Comparison of ENCODE assay signal across 35 cellular contexts in the genomic region with DNA sequence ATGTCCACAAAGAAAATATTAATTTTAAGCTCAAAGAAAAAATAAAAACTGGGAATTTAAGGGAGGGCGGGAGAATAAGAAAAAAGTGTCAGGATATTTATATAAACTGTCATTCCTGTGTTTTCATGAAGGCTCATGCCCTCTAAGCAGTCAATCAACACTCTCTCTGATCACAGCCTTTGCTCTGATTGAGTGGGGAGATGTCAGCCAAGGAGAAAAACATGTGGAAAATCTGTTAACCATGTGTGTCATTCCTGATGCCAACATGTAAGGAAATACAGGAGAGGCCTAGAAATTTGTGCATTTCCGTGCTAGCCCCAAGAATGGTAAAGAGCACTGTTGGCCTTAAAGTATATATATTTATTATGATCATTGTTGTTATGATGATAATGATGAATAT.
"Had no signal": no experiment of that assay in that cellular context is flagged by ENCODE, and none has a peak within 500 bp of the region (broad histone marks: within the 10 kb centered on the region; RNA-seq: fewer than 3 reads in every experiment).

No MANE protein-coding gene starts in this region.

- DNase-seq: activated B cell treated with CpG ODN at 0.5 μM for 24 hours; activated CD4-positive, alpha-beta memory T cell treated with anti-CD3 and anti-CD28 coated beads for 36 hours; activated CD4-positive, alpha-beta T cell treated with anti-CD3 and anti-CD28 coated beads for 4 hours; activated CD4-positive, alpha-beta T cell treated with anti-CD3 and anti-CD28 coated beads, Interleukin-2, amount 10 ng/mL, durations not matched to agents 24 days and 14 days; activated CD4-positive, alpha-beta T cell treated with anti-CD3 and anti-CD28 coated beads, Interleukin-2, amount 50 U/mL, for 1 hour; activated CD4-positive, alpha-beta T cell treated with anti-CD3 and anti-CD28 coated beads, Interleukin-2, amount 50 U/mL, for 4 hours; activated CD4-positive, CD25-positive, alpha-beta regulatory T cell treated with anti-CD3 and anti-CD28 coated beads, Interleukin-2, amount 50 U/mL, for 72 hours; activated CD8-positive, alpha-beta memory T cell treated with anti-CD3 and anti-CD28 coated beads, Interleukin-2, amount 50 U/mL, for 4 hours; activated CD8-positive, alpha-beta T cell treated with anti-CD3 and anti-CD28 coated beads for 36 hours; activated effector memory CD4-positive, alpha-beta T cell treated with anti-CD3 and anti-CD28 coated beads, Interleukin-2, amount 50 U/mL, for 16 hours; activated gamma-delta T cell treated with Interleukin-2 at 50 U/mL for 16 hours; activated naive CD4-positive, alpha-beta T cell; activated naive CD4-positive, alpha-beta T cell treated with anti-CD3 and anti-CD28 coated beads for 36 hours; activated naive CD4-positive, alpha-beta T cell treated with anti-CD3 and anti-CD28 coated beads, Interleukin-2, amount 50 U/mL, for 16 hours; activated naive CD8-positive, alpha-beta T cell treated with anti-CD3 and anti-CD28 coated beads for 36 hours; activated T-cell treated with anti-CD3 and anti-CD28 coated beads for 4 hours; activated T-cell treated with anti-CD3 and anti-CD28 coated beads, Interleukin-2, amount 50 U/mL, for 1 hour; activated T-cell treated with anti-CD3 and anti-CD28 coated beads, Interleukin-2, amount 50 U/mL, for 4 hours; activated T-cell treated with anti-CD3 and anti-CD28 coated beads, Interleukin-2, amount 50 U/mL, for 72 hours; adrenal gland; amniotic stem cell; aorta; body of pancreas; brain microvascular endothelial cell; central memory CD4-positive, alpha-beta T cell; T-helper 1 cell; T-helper 2 cell; T-helper 9 cell had no signal

- H3K36me3 Mint-ChIP-seq: activated CD4-positive, alpha-beta memory T cell treated with anti-CD3 and anti-CD28 coated beads for 36 hours; activated naive CD4-positive, alpha-beta T cell treated with anti-CD3 and anti-CD28 coated beads, Interleukin-2, amount 50 U/mL, for 72 hours; activated naive CD8-positive, alpha-beta T cell treated with anti-CD3 and anti-CD28 coated beads for 36 hours had no signal

- H3K9me3 Mint-ChIP-seq: activated CD4-positive, alpha-beta T cell treated with anti-CD3 and anti-CD28 coated beads, Interleukin-2, amount 10 ng/mL, durations not matched to agents 24 days and 14 days; activated CD8-positive, alpha-beta T cell treated with anti-CD3 and anti-CD28 coated beads for 36 hours; activated naive CD4-positive, alpha-beta T cell treated with anti-CD3 and anti-CD28 coated beads for 36 hours; activated naive CD4-positive, alpha-beta T cell treated with anti-CD3 and anti-CD28 coated beads, Interleukin-2, amount 50 U/mL, for 72 hours; activated naive CD8-positive, alpha-beta T cell treated with anti-CD3 and anti-CD28 coated beads for 36 hours; activated T-cell treated with anti-CD3 and anti-CD28 coated beads, Interleukin-2, amount 50 U/mL, for 4 hours; activated T-helper 1 cell treated with anti-CD3 and anti-CD28 coated beads, Interleukin-12 subunit alpha, Interleukin-12 subunit beta, Interleukin-2, Interleukin-4 antibody, amounts not matched to agents 30 ng/mL and 10 ng/mL and 1 ng/mL, durations not matched to agents 14 hours and 24 hours and 36 hours; activated T-helper 17 cell treated with anti-CD3 and anti-CD28 coated beads, Interleukin-2, amount 50 U/mL, for 72 hours; T-helper 1 cell treated with Interleukin-12 subunit alpha and Interleukin-12 subunit beta and Interleukin-4 antibody, amounts not matched to agents 30 μg/mL and 1 μg/mL, for 36 hours; T-helper 2 cell treated with Interferon-gamma antibody and Interleukin-4, amounts not matched to agents 5 μg/mL and 100 μg/mL, for 36 hours had no signal

- H3K4me1 Mint-ChIP-seq: activated B cell treated with CpG ODN at 0.5 μM for 24 hours; activated CD4-positive, alpha-beta T cell treated with anti-CD3 and anti-CD28 coated beads, Interleukin-2, amount 10 ng/mL, durations not matched to agents 24 days and 14 days; activated naive CD8-positive, alpha-beta T cell treated with anti-CD3 and anti-CD28 coated beads for 36 hours; activated T-helper 17 cell treated with anti-CD3 and anti-CD28 coated beads, Interleukin-2, amount 50 U/mL, for 72 hours had no signal

- H3K27ac Mint-ChIP-seq: activated B cell treated with CpG ODN at 0.5 μM for 24 hours; activated CD4-positive, alpha-beta memory T cell treated with anti-CD3 and anti-CD28 coated beads for 36 hours; activated CD4-positive, alpha-beta T cell treated with anti-CD3 and anti-CD28 coated beads, Interleukin-2, amount 10 ng/mL, durations not matched to agents 24 days and 14 days; activated CD8-positive, alpha-beta T cell treated with anti-CD3 and anti-CD28 coated beads for 36 hours; activated naive CD4-positive, alpha-beta T cell treated with anti-CD3 and anti-CD28 coated beads for 36 hours; activated naive CD4-positive, alpha-beta T cell treated with anti-CD3 and anti-CD28 coated beads, Interleukin-2, amount 50 U/mL, for 72 hours; activated naive CD8-positive, alpha-beta T cell treated with anti-CD3 and anti-CD28 coated beads for 36 hours; activated T-cell treated with anti-CD3 and anti-CD28 coated beads, Interleukin-2, amount 50 U/mL, for 72 hours; activated T-helper 1 cell treated with anti-CD3 and anti-CD28 coated beads, Interleukin-12 subunit alpha, Interleukin-12 subunit beta, Interleukin-2, Interleukin-4 antibody, amounts not matched to agents 30 ng/mL and 10 ng/mL and 1 ng/mL, durations not matched to agents 14 hours and 24 hours and 36 hours; activated T-helper 17 cell treated with anti-CD3 and anti-CD28 coated beads, Interleukin-2, amount 50 U/mL, for 72 hours; T-helper 1 cell treated with Interleukin-12 subunit alpha and Interleukin-12 subunit beta and Interleukin-4 antibody, amounts not matched to agents 30 μg/mL and 1 μg/mL, for 36 hours; T-helper 2 cell treated with Interferon-gamma antibody and Interleukin-4, amounts not matched to agents 5 μg/mL and 100 μg/mL, for 36 hours had no signal

- H3K27ac ChIP-seq: adrenal gland, body of pancreas, brain microvascular endothelial cell, breast epithelium, VCaP had no signal

- H3K9me3 ChIP-seq: adrenal gland, body of pancreas had no signal

- H3K27me3 Mint-ChIP-seq: activated B cell treated with CpG ODN at 0.5 μM for 24 hours; activated CD4-positive, alpha-beta memory T cell treated with anti-CD3 and anti-CD28 coated beads for 36 hours; activated CD4-positive, alpha-beta T cell treated with anti-CD3 and anti-CD28 coated beads, Interleukin-2, amount 10 ng/mL, durations not matched to agents 24 days and 14 days; activated CD8-positive, alpha-beta T cell treated with anti-CD3 and anti-CD28 coated beads for 36 hours; activated naive CD8-positive, alpha-beta T cell treated with anti-CD3 and anti-CD28 coated beads for 36 hours; activated T-helper 17 cell treated with anti-CD3 and anti-CD28 coated beads, Interleukin-2, amount 50 U/mL, for 72 hours had no signal

- H3K27me3 ChIP-seq: adrenal gland, body of pancreas, brain microvascular endothelial cell, breast epithelium had no signal

- H3K4me1 ChIP-seq: adrenal gland, body of pancreas, breast epithelium had no signal

- H3K4me3 ChIP-seq: adrenal gland, body of pancreas, breast epithelium had no signal

- H3K36me3 ChIP-seq: adrenal gland, brain microvascular endothelial cell, breast epithelium had no signal

- H3K4me3 Mint-ChIP-seq: activated B cell treated with CpG ODN at 0.5 μM for 24 hours; activated CD4-positive, alpha-beta memory T cell treated with anti-CD3 and anti-CD28 coated beads for 36 hours; activated CD4-positive, alpha-beta T cell treated with anti-CD3 and anti-CD28 coated beads, Interleukin-2, amount 10 ng/mL, durations not matched to agents 24 days and 14 days; activated CD8-positive, alpha-beta T cell treated with anti-CD3 and anti-CD28 coated beads for 36 hours; activated naive CD4-positive, alpha-beta T cell treated with anti-CD3 and anti-CD28 coated beads for 36 hours; activated naive CD8-positive, alpha-beta T cell treated with anti-CD3 and anti-CD28 coated beads for 36 hours; activated T-cell treated with anti-CD3 and anti-CD28 coated beads, Interleukin-2, amount 50 U/mL, for 4 hours; activated T-cell treated with anti-CD3 and anti-CD28 coated beads, Interleukin-2, amount 50 U/mL, for 72 hours; activated T-helper 1 cell treated with anti-CD3 and anti-CD28 coated beads, Interleukin-12 subunit alpha, Interleukin-12 subunit beta, Interleukin-2, Interleukin-4 antibody, amounts not matched to agents 30 ng/mL and 10 ng/mL and 1 ng/mL, durations not matched to agents 14 hours and 24 hours and 36 hours; activated T-helper 17 cell treated with anti-CD3 and anti-CD28 coated beads, Interleukin-2, amount 50 U/mL, for 72 hours; T-helper 1 cell treated with Interleukin-12 subunit alpha and Interleukin-12 subunit beta and Interleukin-4 antibody, amounts not matched to agents 30 μg/mL and 1 μg/mL, for 36 hours; T-helper 2 cell treated with Interferon-gamma antibody and Interleukin-4, amounts not matched to agents 5 μg/mL and 100 μg/mL, for 36 hours had no signal
